38 cellular contexts compared by ENCODE assay signal in genomic region chr22:47269689-47270088, GRCh38.
"Had no signal": no experiment of that assay in that cellular context is flagged by ENCODE, and none has a peak within 500 bp of the region (broad histone marks: within the 10 kb centered on the region; RNA-seq: fewer than 3 reads in every experiment).

No MANE protein-coding gene starts in this region.

- DNase-seq: activated CD4-positive, alpha-beta memory T cell treated with anti-CD3 and anti-CD28 coated beads, Interleukin-2, amount 10 ng/mL, durations not matched to agents 7 days and 5 days; activated CD4-positive, alpha-beta T cell treated with anti-CD3 and anti-CD28 coated beads for 1 hour; activated CD4-positive, alpha-beta T cell treated with anti-CD3 and anti-CD28 coated beads for 36 hours; activated CD4-positive, alpha-beta T cell treated with anti-CD3 and anti-CD28 coated beads for 48 hours; activated CD4-positive, alpha-beta T cell treated with anti-CD3 and anti-CD28 coated beads, Interleukin-2, amount 10 ng/mL, durations not matched to agents 7 days and 5 days; activated CD4-positive, alpha-beta T cell treated with anti-CD3 and anti-CD28 coated beads, Interleukin-2, amount 50 U/mL, for 48 hours; activated CD4-positive, CD25-positive, alpha-beta regulatory T cell; activated CD8-positive, alpha-beta memory T cell treated with anti-CD3 and anti-CD28 coated beads for 24 hours; activated CD8-positive, alpha-beta memory T cell treated with anti-CD3 and anti-CD28 coated beads, Interleukin-2, amount 10 ng/mL, durations not matched to agents 7 days and 5 days; activated CD8-positive, alpha-beta memory T cell treated with anti-CD3 and anti-CD28 coated beads, Interleukin-2, amount 50 U/mL, for 48 hours; activated CD8-positive, alpha-beta T cell treated with anti-CD3 and anti-CD28 coated beads, Interleukin-2, amount 10 ng/mL, durations not matched to agents 7 days and 5 days; activated gamma-delta T cell; activated naive CD4-positive, alpha-beta T cell treated with anti-CD3 and anti-CD28 coated beads, Interleukin-2, amount 50 U/mL, for 16 hours; activated naive CD4-positive, alpha-beta T cell treated with Interleukin-2 at 50 U/mL for 16 hours; activated naive CD8-positive, alpha-beta T cell treated with anti-CD3 and anti-CD28 coated beads for 36 hours; activated T-cell treated with anti-CD3 and anti-CD28 coated beads, Interleukin-2, amount 50 U/mL, for 24 hours; activated T-cell treated with anti-CD3 and anti-CD28 coated beads, Interleukin-2, amount 50 U/mL, for 48 hours; adrenal gland; amniotic stem cell; body of pancreas; brain microvascular endothelial cell; caudate nucleus; cerebellar nuclear complex; SW 1271; T-helper 1 cell; T-helper 2 cell; T-helper 9 cell had no signal

- H3K27me3 Mint-ChIP-seq: activated CD4-positive, alpha-beta memory T cell treated with anti-CD3 and anti-CD28 coated beads, Interleukin-2, amount 10 ng/mL, durations not matched to agents 7 days and 5 days; activated CD4-positive, alpha-beta T cell treated with anti-CD3 and anti-CD28 coated beads for 36 hours; activated CD4-positive, alpha-beta T cell treated with anti-CD3 and anti-CD28 coated beads, Interleukin-2, amount 10 ng/mL, durations not matched to agents 7 days and 5 days; activated CD8-positive, alpha-beta memory T cell treated with anti-CD3 and anti-CD28 coated beads, Interleukin-2, amount 10 ng/mL, durations not matched to agents 7 days and 5 days had no signal

- H3K36me3 Mint-ChIP-seq: activated CD8-positive, alpha-beta memory T cell treated with anti-CD3 and anti-CD28 coated beads, Interleukin-2, amount 10 ng/mL, durations not matched to agents 7 days and 5 days; activated naive CD4-positive, alpha-beta T cell treated with anti-CD3 and anti-CD28 coated beads, Interleukin-2, amount 50 U/mL, for 72 hours; activated naive CD8-positive, alpha-beta T cell treated with anti-CD3 and anti-CD28 coated beads for 36 hours had no signal

- FAIRE-seq: astrocyte, TTC549 had no signal

- H3K9me3 ChIP-seq: adrenal gland had no signal

- ATAC-seq: activated CD4-positive, alpha-beta T cell treated with anti-CD3 and anti-CD28 coated beads for 36 hours; activated CD4-positive, CD25-positive, alpha-beta regulatory T cell treated with anti-CD3 and anti-CD28 coated beads, Interleukin-2, amount 50 U/mL, for 24 hours; activated CD8-positive, alpha-beta memory T cell treated with anti-CD3 and anti-CD28 coated beads, Interleukin-2, amount 10 ng/mL, durations not matched to agents 7 days and 5 days; activated CD8-positive, alpha-beta T cell treated with anti-CD3 and anti-CD28 coated beads, Interleukin-2, amount 10 ng/mL, durations not matched to agents 7 days and 5 days; activated naive CD4-positive, alpha-beta T cell treated with anti-CD3 and anti-CD28 coated beads, Interleukin-2, amount 50 U/mL, for 72 hours; body of pancreas had no signal

- H3K27ac Mint-ChIP-seq: activated CD4-positive, alpha-beta memory T cell treated with anti-CD3 and anti-CD28 coated beads, Interleukin-2, amount 10 ng/mL, durations not matched to agents 7 days and 5 days; activated CD4-positive, alpha-beta T cell treated with anti-CD3 and anti-CD28 coated beads for 36 hours; activated CD4-positive, alpha-beta T cell treated with anti-CD3 and anti-CD28 coated beads, Interleukin-2, amount 10 ng/mL, durations not matched to agents 7 days and 5 days; activated CD8-positive, alpha-beta memory T cell treated with anti-CD3 and anti-CD28 coated beads, Interleukin-2, amount 10 ng/mL, durations not matched to agents 7 days and 5 days; activated CD8-positive, alpha-beta T cell treated with anti-CD3 and anti-CD28 coated beads, Interleukin-2, amount 10 ng/mL, durations not matched to agents 7 days and 5 days; activated T-cell treated with anti-CD3 and anti-CD28 coated beads, Interleukin-2, amount 50 U/mL, for 24 hours; activated T-helper 2 cell treated with anti-CD3 and anti-CD28 coated beads, Interferon-gamma antibody, Interleukin-2, Interleukin-4, amounts not matched to agents 10 μg/mL and 5 μg/mL and 100 μg/mL, durations not matched to agents 14 hours and 24 hours and 36 hours; T-helper 1 cell treated with Interleukin-12 subunit alpha and Interleukin-12 subunit beta and Interleukin-4 antibody, amounts not matched to agents 30 μg/mL and 1 μg/mL, for 36 hours; T-helper 2 cell treated with Interferon-gamma antibody and Interleukin-4, amounts not matched to agents 5 μg/mL and 100 μg/mL, for 36 hours had no signal

- H3K4me1 ChIP-seq: adrenal gland, breast epithelium had no signal

- H3K4me1 Mint-ChIP-seq: activated CD4-positive, alpha-beta memory T cell treated with anti-CD3 and anti-CD28 coated beads, Interleukin-2, amount 10 ng/mL, durations not matched to agents 7 days and 5 days; activated CD4-positive, alpha-beta T cell treated with anti-CD3 and anti-CD28 coated beads for 36 hours; activated CD4-positive, alpha-beta T cell treated with anti-CD3 and anti-CD28 coated beads, Interleukin-2, amount 10 ng/mL, durations not matched to agents 7 days and 5 days; activated CD8-positive, alpha-beta memory T cell treated with anti-CD3 and anti-CD28 coated beads, Interleukin-2, amount 10 ng/mL, durations not matched to agents 7 days and 5 days; activated naive CD8-positive, alpha-beta T cell treated with anti-CD3 and anti-CD28 coated beads for 36 hours; central memory CD8-positive, alpha-beta T cell had no signal

- H3K4me3 ChIP-seq: adrenal gland, body of pancreas, breast epithelium, cardiac muscle cell had no signal

- H3K27ac ChIP-seq: adrenal gland, body of pancreas, brain microvascular endothelial cell, breast epithelium, cardiac muscle cell, VCaP had no signal

- H3K9me3 Mint-ChIP-seq: activated CD4-positive, alpha-beta memory T cell treated with anti-CD3 and anti-CD28 coated beads, Interleukin-2, amount 10 ng/mL, durations not matched to agents 7 days and 5 days; activated CD4-positive, alpha-beta T cell treated with anti-CD3 and anti-CD28 coated beads, Interleukin-2, amount 10 ng/mL, durations not matched to agents 7 days and 5 days; activated naive CD4-positive, alpha-beta T cell treated with anti-CD3 and anti-CD28 coated beads, Interleukin-2, amount 50 U/mL, for 72 hours; activated T-cell treated with anti-CD3 and anti-CD28 coated beads, Interleukin-2, amount 50 U/mL, for 24 hours; activated T-helper 2 cell treated with anti-CD3 and anti-CD28 coated beads, Interferon-gamma antibody, Interleukin-2, Interleukin-4, amounts not matched to agents 10 μg/mL and 5 μg/mL and 100 μg/mL, durations not matched to agents 14 hours and 24 hours and 36 hours; central memory CD8-positive, alpha-beta T cell; T-helper 1 cell treated with Interleukin-12 subunit alpha and Interleukin-12 subunit beta and Interleukin-4 antibody, amounts not matched to agents 30 μg/mL and 1 μg/mL, for 36 hours; T-helper 2 cell treated with Interferon-gamma antibody and Interleukin-4, amounts not matched to agents 5 μg/mL and 100 μg/mL, for 36 hours had no signal

- H3K27me3 ChIP-seq: adrenal gland, body of pancreas, brain microvascular endothelial cell, cardiac muscle cell had no signal

- H3K4me3 Mint-ChIP-seq: activated CD4-positive, alpha-beta memory T cell treated with anti-CD3 and anti-CD28 coated beads, Interleukin-2, amount 10 ng/mL, durations not matched to agents 7 days and 5 days; activated CD4-positive, alpha-beta T cell treated with anti-CD3 and anti-CD28 coated beads for 36 hours; activated CD4-positive, alpha-beta T cell treated with anti-CD3 and anti-CD28 coated beads, Interleukin-2, amount 10 ng/mL, durations not matched to agents 7 days and 5 days; activated CD8-positive, alpha-beta memory T cell treated with anti-CD3 and anti-CD28 coated beads, Interleukin-2, amount 10 ng/mL, durations not matched to agents 7 days and 5 days; activated CD8-positive, alpha-beta T cell treated with anti-CD3 and anti-CD28 coated beads, Interleukin-2, amount 10 ng/mL, durations not matched to agents 7 days and 5 days; activated naive CD8-positive, alpha-beta T cell treated with anti-CD3 and anti-CD28 coated beads for 36 hours; activated T-cell treated with anti-CD3 and anti-CD28 coated beads, Interleukin-2, amount 50 U/mL, for 24 hours; central memory CD8-positive, alpha-beta T cell; T-helper 1 cell treated with Interleukin-12 subunit alpha and Interleukin-12 subunit beta and Interleukin-4 antibody, amounts not matched to agents 30 μg/mL and 1 μg/mL, for 36 hours; T-helper 2 cell treated with Interferon-gamma antibody and Interleukin-4, amounts not matched to agents 5 μg/mL and 100 μg/mL, for 36 hours had no signal

- H3K36me3 ChIP-seq: adrenal gland, brain microvascular endothelial cell, breast epithelium, cardiac muscle cell had no signal
